9 cellular contexts compared by ENCODE assay signal in genomic region chr16:1972490-1972877, GRCh38. TPM values are rescaled to one million over a fixed set of nuclear protein-coding genes. Genes with fewer than 3 reads are reported as not detected.
DNase-seq lines count a peak whose midpoint lies in the region; ATAC-seq and TF ChIP-seq lines count a peak whose summit lies in the region.
"Had no signal": no experiment of that assay in that cellular context is flagged by ENCODE, and none has a peak within 500 bp of the region (broad histone marks: within the 10 kb centered on the region; RNA-seq: fewer than 3 reads in every experiment).

No MANE protein-coding gene starts in this region.

- H3K4me1 Mint-ChIP-seq in activated CD8-positive, alpha-beta T cell treated with anti-CD3 and anti-CD28 coated beads for 36 hours (ENCODE audit: low read depth) = peaks cover 20% of the 10 kb centered on the region

- TF ChIP-seq CTCF in heart left ventricle (IDR thresholded peaks at IDR 0.05) (no peak), hepatocyte (IDR thresholded peaks at IDR 0.05; ENCODE audit: poor library complexity) (no peak)
- TF ChIP-seq CTCF in activated CD8-positive, alpha-beta T cell treated with anti-CD3 and anti-CD28 coated beads for 36 hours (IDR thresholded peaks at IDR 0.05) = no peak

- DNase-seq in heart left ventricle (peak in 1 of 5 donors; percentile 12), cardiac septum (ENCODE audit: low spot score) (no peak), hepatocyte (ENCODE audit: low spot score) (peak; percentile 60), NCI-H1436 (lab: John Stamatoyannopoulos, UW) (no peak), NCI-H128 (lab: John Stamatoyannopoulos, UW; ENCODE audit: unreplicated experiment) (no peak)
- peak; percentile 33 for DNase-seq in activated CD8-positive, alpha-beta T cell treated with anti-CD3 and anti-CD28 coated beads for 36 hours
- peak; percentile 44 for DNase-seq in stimulated activated CD8-positive, alpha-beta memory T cell treated with anti-CD3 and anti-CD28 coated beads, Interleukin-4, amount 100 ng/mL, for 48 hours

- H3K9me2 ChIP-seq in hepatocyte (replicated peaks; ENCODE audit: insufficient read depth) = no peaks in the 10 kb centered on the region

- TF ChIP-seq POLR2A in heart left ventricle (IDR thresholded peaks at IDR 0.05) = no peak

- peaks cover 34% of the 10 kb centered on the region for H3K36me3 Mint-ChIP-seq in activated CD8-positive, alpha-beta T cell treated with anti-CD3 and anti-CD28 coated beads for 36 hours (ENCODE audit: low read depth)

- H2AFZ ChIP-seq in hepatocyte = no peak overlapping the region

- peaks cover 0 to 29% (median 20%) of the 10 kb centered on the region in 12 donors for H3K4me1 ChIP-seq in heart left ventricle
- H3K4me1 ChIP-seq in hepatocyte (ENCODE audit: insufficient read depth) = peaks cover 11% of the 10 kb centered on the region

- intact Hi-C loops in heart left ventricle (cut with DNase I) = no loop called here
- intact Hi-C loops in cardiac septum (cut with DNase I) = no loop called here
- intact Hi-C loops in activated CD8-positive, alpha-beta T cell treated with anti-CD3 and anti-CD28 coated beads for 36 hours (cut with micrococcal nuclease) = no loop called here

- no peaks in the 10 kb centered on the region for H3K27me3 Mint-ChIP-seq in activated CD8-positive, alpha-beta T cell treated with anti-CD3 and anti-CD28 coated beads for 36 hours

- H3K27ac ChIP-seq in heart left ventricle (peak overlapping the region in 7 of 12 donors; percentile 89 to 95 (median 93)), hepatocyte (peak overlapping the region; percentile 75)

- no peaks in the 10 kb centered on the region for H3K9me3 ChIP-seq in heart left ventricle
- no peaks in the 10 kb centered on the region for H3K9me3 ChIP-seq in hepatocyte (ENCODE audit: low read depth)

- H3K36me3 ChIP-seq in heart left ventricle = peaks cover 0 to 36% (median 32%) of the 10 kb centered on the region in 9 donors
- no peaks in the 10 kb centered on the region for H3K36me3 ChIP-seq in hepatocyte (replicated peaks; ENCODE audit: insufficient read depth, low read depth)

- H3K4me3 ChIP-seq in heart left ventricle (peak overlapping the region; percentile 76 to 100 (median 96)), hepatocyte (peak overlapping the region; percentile 77)

- POLR2A ChIA-PET in activated CD8-positive, alpha-beta T cell treated with anti-CD3 and anti-CD28 coated beads for 36 hours (lab: Charles Lee) = interaction anchor here (0.7 to 29.2 kb wide), 6 partner anchors 7 to 182 kb away, joined by 3 to 505 read pairs (median 14); partner anchors contain the start of genes GFER, NDUFB10, NOXO1 and RNF151

- H3K4me3 Mint-ChIP-seq in activated CD8-positive, alpha-beta T cell treated with anti-CD3 and anti-CD28 coated beads for 36 hours = peak overlapping the region; percentile 95

- peak overlapping the region; percentile 94 for H3K27ac Mint-ChIP-seq in activated CD8-positive, alpha-beta T cell treated with anti-CD3 and anti-CD28 coated beads for 36 hours

- H3K9me3 Mint-ChIP-seq in activated CD8-positive, alpha-beta T cell treated with anti-CD3 and anti-CD28 coated beads for 36 hours = no peaks in the 10 kb centered on the region

- CTCF ChIA-PET in activated CD8-positive, alpha-beta T cell treated with anti-CD3 and anti-CD28 coated beads for 36 hours (lab: Charles Lee) = interaction anchor here (1.0 to 1.3 kb wide), 4 partner anchors 10 to 168 kb away, joined by 3 to 6 read pairs (median 3); no protein-coding TSS in a partner anchor

- peaks cover 26% of the 10 kb centered on the region for H3K79me2 ChIP-seq in hepatocyte

- peak overlapping the region; percentile 90 for H3K4me2 ChIP-seq in hepatocyte

- ATAC-seq in heart left ventricle (no peak), GM19351 (IDR thresholded peaks at IDR 0.05; ENCODE audit: unreplicated experiment) (no peak)
- ATAC-seq in activated CD8-positive, alpha-beta T cell treated with anti-CD3 and anti-CD28 coated beads for 36 hours = peak; percentile 3

- 2 to 4% (median 3%) methylated on average over 18 to 22 of the region's 22 CpGs for WGBS in heart left ventricle, 4 donors
- 15% methylated on average over 13 of the region's 22 CpGs for WGBS in hepatocyte (ENCODE audit: low lambda C conversion rate, missing lambda C conversion rate)

- H4K20me1 ChIP-seq in hepatocyte (ENCODE audit: insufficient read depth, poor library complexity, severe bottlenecking) = no peaks in the 10 kb centered on the region

- H3K27me3 ChIP-seq in heart left ventricle = peaks cover 0 to 35% (median 0%) of the 10 kb centered on the region in 9 donors
- no peaks in the 10 kb centered on the region for H3K27me3 ChIP-seq in hepatocyte

RNA-seq across cellular contexts. Expression of gene TBL3, which starts 0.6 kb away (rescaled TPM):
- total RNA-seq in heart left ventricle (10 to 100 TPM; 19.3 to 68.7 (median 21.5) TPM), cardiac septum (18.3 TPM), hepatocyte (19.9 and 24.2 TPM in 2 replicates)
- polyA plus RNA-seq in heart left ventricle (10 to 100 TPM; 57.9 to 59.5 TPM), hepatocyte (48.5 and 56.3 TPM in 2 replicates)
- 10 to 100 TPM; 54.4 to 56.0 TPM for total RNA-seq in activated CD8-positive, alpha-beta T cell treated with anti-CD3 and anti-CD28 coated beads for 36 hours

RNA-seq across cellular contexts. Expression of gene RNF151, which starts 5.8 kb away (rescaled TPM):
- not detected for total RNA-seq in heart left ventricle
- polyA plus RNA-seq in heart left ventricle = not detected
- not detected for total RNA-seq in cardiac septum
- total RNA-seq in activated CD8-positive, alpha-beta T cell treated with anti-CD3 and anti-CD28 coated beads for 36 hours = not detected
- not detected in 2 replicates for total RNA-seq in hepatocyte
- polyA plus RNA-seq in hepatocyte = not detected in 2 replicates
- total RNA-seq: glomerular endothelial cell had no signal

RNA-seq across cellular contexts. Expression of gene RPS2, which starts 7.9 kb away (rescaled TPM):
- total RNA-seq in heart left ventricle = 1,000 to 10,000 TPM in 4 of 9 donors, 100 to 1,000 TPM in 5; 673 to 1,554 (median 968) TPM
- 1,000 to 10,000 TPM; 1,419 to 2,484 TPM for polyA plus RNA-seq in heart left ventricle
- total RNA-seq in cardiac septum = 702 TPM
- total RNA-seq in activated CD8-positive, alpha-beta T cell treated with anti-CD3 and anti-CD28 coated beads for 36 hours = 1,000 to 10,000 TPM; 5,572 to 5,598 TPM
- total RNA-seq in hepatocyte = 1,991 and 2,285 TPM in 2 replicates
- polyA plus RNA-seq in hepatocyte = 1,449 and 1,663 TPM in 2 replicates

RNA-seq across cellular contexts. Expression of gene NOXO1, which starts 8.8 kb away (rescaled TPM):
- total RNA-seq in heart left ventricle (not detected), cardiac septum (not detected), hepatocyte (2.3 and 5.1 TPM in 2 replicates)
- polyA plus RNA-seq in heart left ventricle (under 1 TPM; 0.06 to 0.15 TPM), hepatocyte (5.4 and 6.0 TPM in 2 replicates)
- total RNA-seq in activated CD8-positive, alpha-beta T cell treated with anti-CD3 and anti-CD28 coated beads for 36 hours = under 1 TPM in 1 of 2 experiments, not detected in 1; 0.31 TPM

RNA-seq across cellular contexts. Expression of gene GFER, which starts 11.5 kb away (rescaled TPM):
- total RNA-seq in heart left ventricle = 10 to 100 TPM; 18.0 to 29.9 (median 23.5) TPM
- 10 to 100 TPM; 36.6 to 51.1 TPM for polyA plus RNA-seq in heart left ventricle
- 25.5 TPM for total RNA-seq in cardiac septum
- total RNA-seq in activated CD8-positive, alpha-beta T cell treated with anti-CD3 and anti-CD28 coated beads for 36 hours = 10 to 100 TPM; 33.5 to 33.9 TPM
- 34.0 and 34.9 TPM in 2 replicates for total RNA-seq in hepatocyte
- 44.0 and 56.8 TPM in 2 replicates for polyA plus RNA-seq in hepatocyte

Comparison
In these comparisons a context has a peak if more than half of its experiments do, and no peak if none do; other contexts are left out.
1. DNase-seq: peak in activated CD8-positive, alpha-beta T cell treated with anti-CD3 and anti-CD28 coated beads for 36 hours (single experiment), hepatocyte (single experiment) and stimulated activated CD8-positive, alpha-beta memory T cell treated with anti-CD3 and anti-CD28 coated beads, Interleukin-4, amount 100 ng/mL, for 48 hours (single experiment); none in cardiac septum (single experiment), NCI-H1436 (single experiment) and NCI-H128 (single experiment).